In the genomic region with DNA sequence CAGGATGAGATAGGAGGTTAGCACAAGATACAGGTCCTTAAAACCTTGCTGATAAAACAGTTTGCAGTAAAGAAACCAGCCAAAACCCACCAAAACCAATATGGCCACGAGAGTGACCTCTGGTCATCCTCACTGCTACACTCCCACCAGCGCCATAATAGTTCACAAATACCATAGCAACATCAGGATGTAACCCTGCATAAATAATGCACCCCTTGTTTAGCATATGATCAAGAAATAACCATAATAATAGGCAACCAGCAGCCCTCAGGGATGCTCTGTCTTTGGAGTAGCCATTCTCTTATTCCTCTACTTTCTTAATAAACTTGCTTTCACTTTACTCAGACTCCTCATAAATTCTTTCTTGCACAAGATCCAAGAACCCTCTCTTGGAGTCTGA, we compare ENCODE assay signal across 37 cellular contexts.
"Had no signal": no experiment of that assay in that cellular context is flagged by ENCODE, and none has a peak within 500 bp of the region (broad histone marks: within the 10 kb centered on the region; RNA-seq: fewer than 3 reads in every experiment).

No MANE protein-coding gene starts in this region.

- H3K27ac ChIP-seq: ascending aorta, cardiac muscle cell, colonic mucosa, VCaP had no signal

- H3K9me3 Mint-ChIP-seq: activated CD4-positive, alpha-beta T cell treated with anti-CD3 and anti-CD28 coated beads, Interleukin-2, amount 10 ng/mL, durations not matched to agents 24 days and 14 days; activated naive CD4-positive, alpha-beta T cell treated with anti-CD3 and anti-CD28 coated beads, Interleukin-2, amount 10 ng/mL, durations not matched to agents 7 days and 5 days; activated naive CD4-positive, alpha-beta T cell treated with anti-CD3 and anti-CD28 coated beads, Interleukin-2, amount 50 U/mL, for 24 hours; activated naive CD8-positive, alpha-beta T cell treated with anti-CD3 and anti-CD28 coated beads, Interleukin-2, amount 10 ng/mL, durations not matched to agents 7 days and 5 days; activated T-helper 17 cell treated with anti-CD3 and anti-CD28 coated beads, Interleukin-2, amount 50 U/mL, for 72 hours; central memory CD8-positive, alpha-beta T cell; T-helper 2 cell treated with Interferon-gamma antibody and Interleukin-4, amounts not matched to agents 5 μg/mL and 100 μg/mL, for 36 hours had no signal

- H3K27me3 Mint-ChIP-seq: brain had no signal

- H3K4me3 Mint-ChIP-seq: activated B cell treated with CpG ODN at 0.5 μM for 24 hours; activated CD4-positive, alpha-beta memory T cell treated with anti-CD3 and anti-CD28 coated beads for 36 hours; activated CD4-positive, alpha-beta T cell treated with anti-CD3 and anti-CD28 coated beads, Interleukin-2, amount 10 ng/mL, durations not matched to agents 24 days and 14 days; activated CD8-positive, alpha-beta T cell treated with anti-CD3 and anti-CD28 coated beads for 36 hours; activated naive CD4-positive, alpha-beta T cell treated with anti-CD3 and anti-CD28 coated beads, Interleukin-2, amount 10 ng/mL, durations not matched to agents 7 days and 5 days; activated naive CD4-positive, alpha-beta T cell treated with anti-CD3 and anti-CD28 coated beads, Interleukin-2, amount 50 U/mL, for 24 hours; activated naive CD8-positive, alpha-beta T cell; activated naive CD8-positive, alpha-beta T cell treated with anti-CD3 and anti-CD28 coated beads, Interleukin-2, amount 10 ng/mL, durations not matched to agents 7 days and 5 days; activated naive CD8-positive, alpha-beta T cell treated with anti-CD3 and anti-CD28 coated beads, Interleukin-2, amount 50 U/mL, for 24 hours; activated T-cell treated with anti-CD3 and anti-CD28 coated beads, Interleukin-2, amount 50 U/mL, for 4 hours; activated T-cell treated with anti-CD3 and anti-CD28 coated beads, Interleukin-2, amount 50 U/mL, for 72 hours; activated T-helper 1 cell treated with anti-CD3 and anti-CD28 coated beads, Interleukin-12 subunit alpha, Interleukin-12 subunit beta, Interleukin-2, Interleukin-4 antibody, amounts not matched to agents 30 ng/mL and 10 ng/mL and 1 ng/mL, durations not matched to agents 14 hours and 24 hours and 36 hours; activated T-helper 17 cell treated with anti-CD3 and anti-CD28 coated beads, Interleukin-2, amount 50 U/mL, for 72 hours; brain; central memory CD8-positive, alpha-beta T cell; T-helper 2 cell treated with Interferon-gamma antibody and Interleukin-4, amounts not matched to agents 5 μg/mL and 100 μg/mL, for 36 hours had no signal

- ATAC-seq: activated CD8-positive, alpha-beta T cell treated with anti-CD3 and anti-CD28 coated beads for 36 hours; activated naive CD8-positive, alpha-beta T cell treated with anti-CD3 and anti-CD28 coated beads, Interleukin-2, amount 50 U/mL, for 24 hours; activated T-cell treated with anti-CD3 and anti-CD28 coated beads, Interleukin-2, amount 50 U/mL, for 4 hours; activated T-cell treated with anti-CD3 and anti-CD28 coated beads, Interleukin-2, amount 50 U/mL, for 72 hours; activated T-helper 17 cell treated with anti-CD3 and anti-CD28 coated beads, Interleukin-2, amount 50 U/mL, for 72 hours had no signal

- H3K27ac Mint-ChIP-seq: activated B cell treated with CpG ODN at 0.5 μM for 24 hours; activated CD4-positive, alpha-beta memory T cell treated with anti-CD3 and anti-CD28 coated beads for 36 hours; activated CD4-positive, alpha-beta T cell treated with anti-CD3 and anti-CD28 coated beads, Interleukin-2, amount 10 ng/mL, durations not matched to agents 24 days and 14 days; activated CD8-positive, alpha-beta T cell treated with anti-CD3 and anti-CD28 coated beads for 36 hours; activated naive CD4-positive, alpha-beta T cell treated with anti-CD3 and anti-CD28 coated beads, Interleukin-2, amount 10 ng/mL, durations not matched to agents 7 days and 5 days; activated naive CD4-positive, alpha-beta T cell treated with anti-CD3 and anti-CD28 coated beads, Interleukin-2, amount 50 U/mL, for 24 hours; activated naive CD8-positive, alpha-beta T cell; activated naive CD8-positive, alpha-beta T cell treated with anti-CD3 and anti-CD28 coated beads, Interleukin-2, amount 10 ng/mL, durations not matched to agents 7 days and 5 days; activated naive CD8-positive, alpha-beta T cell treated with anti-CD3 and anti-CD28 coated beads, Interleukin-2, amount 50 U/mL, for 24 hours; activated T-cell treated with anti-CD3 and anti-CD28 coated beads, Interleukin-2, amount 50 U/mL, for 72 hours; activated T-helper 1 cell treated with anti-CD3 and anti-CD28 coated beads, Interleukin-12 subunit alpha, Interleukin-12 subunit beta, Interleukin-2, Interleukin-4 antibody, amounts not matched to agents 30 ng/mL and 10 ng/mL and 1 ng/mL, durations not matched to agents 14 hours and 24 hours and 36 hours; activated T-helper 17 cell treated with anti-CD3 and anti-CD28 coated beads, Interleukin-2, amount 50 U/mL, for 72 hours; brain; T-helper 2 cell treated with Interferon-gamma antibody and Interleukin-4, amounts not matched to agents 5 μg/mL and 100 μg/mL, for 36 hours had no signal

- FAIRE-seq: TTC549 had no signal

- H3K36me3 ChIP-seq: ascending aorta, cardiac muscle cell, colonic mucosa had no signal

- H3K4me3 ChIP-seq: ascending aorta, cardiac muscle cell, colonic mucosa had no signal

- DNase-seq: activated B cell treated with CpG ODN at 0.5 μM for 24 hours; activated CD4-positive, alpha-beta memory T cell treated with anti-CD3 and anti-CD28 coated beads for 36 hours; activated CD4-positive, alpha-beta T cell treated with anti-CD3 and anti-CD28 coated beads for 4 hours; activated CD4-positive, alpha-beta T cell treated with anti-CD3 and anti-CD28 coated beads, Interleukin-2, amount 10 ng/mL, durations not matched to agents 24 days and 14 days; activated CD4-positive, alpha-beta T cell treated with anti-CD3 and anti-CD28 coated beads, Interleukin-2, amount 50 U/mL, for 1 hour; activated CD4-positive, alpha-beta T cell treated with anti-CD3 and anti-CD28 coated beads, Interleukin-2, amount 50 U/mL, for 4 hours; activated CD4-positive, CD25-positive, alpha-beta regulatory T cell treated with anti-CD3 and anti-CD28 coated beads, Interleukin-2, amount 50 U/mL, for 72 hours; activated CD8-positive, alpha-beta memory T cell treated with anti-CD3 and anti-CD28 coated beads, Interleukin-2, amount 50 U/mL, for 4 hours; activated CD8-positive, alpha-beta T cell treated with anti-CD3 and anti-CD28 coated beads for 36 hours; activated effector memory CD4-positive, alpha-beta T cell treated with anti-CD3 and anti-CD28 coated beads, Interleukin-2, amount 50 U/mL, for 16 hours; activated gamma-delta T cell treated with Interleukin-2 at 50 U/mL for 16 hours; activated naive CD4-positive, alpha-beta T cell; activated naive CD4-positive, alpha-beta T cell treated with anti-CD3 and anti-CD28 coated beads, Interleukin-2, amount 10 ng/mL, durations not matched to agents 7 days and 5 days; activated naive CD8-positive, alpha-beta T cell treated with anti-CD3 and anti-CD28 coated beads, Interleukin-2, amount 10 ng/mL, durations not matched to agents 7 days and 5 days; activated naive CD8-positive, alpha-beta T cell treated with anti-CD3 and anti-CD28 coated beads, Interleukin-2, amount 50 U/mL, for 24 hours; activated T-cell treated with anti-CD3 and anti-CD28 coated beads for 4 hours; activated T-cell treated with anti-CD3 and anti-CD28 coated beads, Interleukin-2, amount 50 U/mL, for 1 hour; activated T-cell treated with anti-CD3 and anti-CD28 coated beads, Interleukin-2, amount 50 U/mL, for 4 hours; activated T-cell treated with anti-CD3 and anti-CD28 coated beads, Interleukin-2, amount 50 U/mL, for 72 hours; amygdala; anterior cingulate cortex; caudate nucleus; cerebellar nuclear complex; colonic mucosa; T-helper 2 cell; T-helper 9 cell had no signal

- H3K36me3 Mint-ChIP-seq: activated CD4-positive, alpha-beta memory T cell treated with anti-CD3 and anti-CD28 coated beads for 36 hours; activated naive CD4-positive, alpha-beta T cell treated with anti-CD3 and anti-CD28 coated beads, Interleukin-2, amount 10 ng/mL, durations not matched to agents 7 days and 5 days; activated naive CD8-positive, alpha-beta T cell treated with anti-CD3 and anti-CD28 coated beads, Interleukin-2, amount 10 ng/mL, durations not matched to agents 7 days and 5 days had no signal

- H3K27me3 ChIP-seq: ascending aorta, cardiac muscle cell, colonic mucosa had no signal

- H3K9me3 ChIP-seq: ascending aorta, colonic mucosa had no signal

- H3K4me1 Mint-ChIP-seq: activated B cell treated with CpG ODN at 0.5 μM for 24 hours; activated naive CD4-positive, alpha-beta T cell treated with anti-CD3 and anti-CD28 coated beads, Interleukin-2, amount 10 ng/mL, durations not matched to agents 7 days and 5 days; activated naive CD4-positive, alpha-beta T cell treated with anti-CD3 and anti-CD28 coated beads, Interleukin-2, amount 50 U/mL, for 24 hours; activated naive CD8-positive, alpha-beta T cell treated with anti-CD3 and anti-CD28 coated beads, Interleukin-2, amount 10 ng/mL, durations not matched to agents 7 days and 5 days; activated T-helper 17 cell treated with anti-CD3 and anti-CD28 coated beads, Interleukin-2, amount 50 U/mL, for 72 hours; central memory CD8-positive, alpha-beta T cell had no signal

- H3K4me1 ChIP-seq: ascending aorta, colonic mucosa had no signal
